1 cellular context compared by ENCODE assay signal in the genomic region with DNA sequence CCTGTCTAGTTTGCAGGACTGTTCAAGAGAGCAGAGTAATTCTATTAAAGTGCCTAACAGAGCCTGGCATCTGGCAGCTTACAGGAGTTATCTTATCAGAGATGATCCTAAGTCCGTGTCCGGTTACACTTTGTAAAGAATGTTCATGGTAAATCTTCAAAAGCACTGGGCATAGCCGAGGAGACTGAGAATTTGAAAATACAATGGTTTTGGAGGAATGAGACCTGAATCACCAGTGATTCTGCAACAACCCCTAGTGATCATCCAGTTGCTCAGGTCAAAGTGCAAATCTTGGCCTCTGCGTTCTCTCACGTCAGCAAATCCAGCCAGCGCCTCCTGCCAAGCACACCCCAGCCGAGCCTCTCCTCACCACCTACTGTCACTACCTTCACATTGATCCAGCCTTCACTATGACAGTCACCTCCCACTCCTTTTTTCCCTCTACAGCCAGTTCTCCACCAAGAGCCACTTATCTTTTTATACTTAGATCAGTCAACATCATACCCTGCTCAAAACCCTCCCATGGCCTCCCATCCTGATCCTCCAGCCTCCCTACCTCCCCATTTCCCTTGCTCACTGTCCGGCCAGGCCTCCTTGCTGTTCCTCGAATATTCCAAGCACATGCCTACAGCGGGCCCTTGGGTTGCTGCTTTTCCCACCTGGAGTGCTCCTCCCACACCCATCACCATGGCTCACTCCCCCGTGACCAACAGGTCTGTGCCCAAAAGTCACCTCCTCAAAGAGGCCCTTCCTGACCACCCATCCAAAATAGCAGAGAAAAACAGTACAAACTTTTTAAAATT.
A peak's percentile ranks its signal among the peaks of the same experiment; 100 is the strongest.
TF ChIP-seq lines count a peak whose summit lies in the region.

No MANE protein-coding gene starts in this region.

TF ChIP-seq in HepG2, 621 proteins besides CTCF, POLR2A, EP300 and RAD21 (continues in another document):
- TF ChIP-seq ZNF629 (CRISPR knock-in tag; conservative IDR thresholded peaks at IDR 0.05) (0 out of 2 replicates have a peak, but pooled peaks have one; percentile 7), ZNF788 (CRISPR knock-in tag; IDR thresholded peaks at IDR 0.05; ENCODE audit: borderline replicate concordance) (peak; percentile 67; the same call in 1 of the 2 replicates), ZSCAN21 (CRISPR knock-in tag; IDR thresholded peaks at IDR 0.05; ENCODE audit: borderline replicate concordance) (no peak), ZNF292 (CRISPR knock-in tag; IDR thresholded peaks at IDR 0.05; ENCODE audit: borderline replicate concordance, low read depth) (peak; percentile 65; the same call in 1 of the 2 replicates), ZNF574 (CRISPR knock-in tag; IDR thresholded peaks at IDR 0.05) (peak; percentile 81), ZBTB49 (CRISPR knock-in tag; IDR thresholded peaks at IDR 0.05; ENCODE audit: borderline replicate concordance) (no peak; the same call in 1 of the 2 replicates), IRX3 (CRISPR knock-in tag; IDR thresholded peaks at IDR 0.05; ENCODE audit: borderline replicate concordance, low read depth) (no peak), ZFP90 (CRISPR knock-in tag; IDR thresholded peaks at IDR 0.05; ENCODE audit: borderline replicate concordance) (0 out of 2 replicates have a peak, but pooled peaks have one; percentile 16), CEBPB (IDR thresholded peaks at IDR 0.05; ENCODE audit: borderline replicate concordance, low read depth, low read length) (peak; percentile 87; the same call in 1 of the 2 replicates), IKZF4 (CRISPR knock-in tag; IDR thresholded peaks at IDR 0.05; ENCODE audit: borderline replicate concordance, low read depth, not compliant biosample characterization) (no peak), GFI1 (CRISPR knock-in tag; IDR thresholded peaks at IDR 0.05; ENCODE audit: borderline replicate concordance) (peak; percentile 84; the same call in 1 of the 2 replicates), ZHX2 (IDR thresholded peaks at IDR 0.05; ENCODE audit: low read depth) (peak; percentile 75; the same call in 1 of the 2 replicates), ZHX2 (CRISPR knock-in tag; IDR thresholded peaks at IDR 0.05; ENCODE audit: borderline replicate concordance) (no peak), ZNF552 (CRISPR knock-in tag; IDR thresholded peaks at IDR 0.05; ENCODE audit: borderline replicate concordance) (no peak), FOXA1 (IDR thresholded peaks at IDR 0.05) (no peak), FOXA1 (CRISPR knock-in tag; IDR thresholded peaks at IDR 0.05) (no peak), ZFP36L2 (CRISPR knock-in tag; IDR thresholded peaks at IDR 0.05) (no peak), AFF4 (CRISPR knock-in tag; IDR thresholded peaks at IDR 0.05) (no peak), HNF4G (IDR thresholded peaks at IDR 0.05; ENCODE audit: borderline replicate concordance, low read depth, low read length) (peak; percentile 88; the same call in 1 of the 2 replicates), HNF4G (CRISPR knock-in tag; IDR thresholded peaks at IDR 0.05; ENCODE audit: borderline replicate concordance, low read depth) (peak; percentile 85), ISX (CRISPR knock-in tag; conservative IDR thresholded peaks at IDR 0.05) (no peak), ATM (IDR thresholded peaks at IDR 0.05; ENCODE audit: borderline replicate concordance) (no peak), ZNF660 (CRISPR knock-in tag; IDR thresholded peaks at IDR 0.05; ENCODE audit: borderline replicate concordance, low read depth) (no peak), NPAS2 (CRISPR knock-in tag; IDR thresholded peaks at IDR 0.05; ENCODE audit: borderline replicate concordance) (no peak), ZNF280B (CRISPR knock-in tag; IDR thresholded peaks at IDR 0.05; ENCODE audit: borderline replicate concordance) (no peak), FOXK1 (CRISPR knock-in tag; IDR thresholded peaks at IDR 0.05; ENCODE audit: borderline replicate concordance, low read depth) (peak; percentile 38; the same call in 1 of the 2 replicates), ZNF564 (CRISPR knock-in tag; IDR thresholded peaks at IDR 0.05) (no peak)
- TF ChIP-seq, protein P1, sequence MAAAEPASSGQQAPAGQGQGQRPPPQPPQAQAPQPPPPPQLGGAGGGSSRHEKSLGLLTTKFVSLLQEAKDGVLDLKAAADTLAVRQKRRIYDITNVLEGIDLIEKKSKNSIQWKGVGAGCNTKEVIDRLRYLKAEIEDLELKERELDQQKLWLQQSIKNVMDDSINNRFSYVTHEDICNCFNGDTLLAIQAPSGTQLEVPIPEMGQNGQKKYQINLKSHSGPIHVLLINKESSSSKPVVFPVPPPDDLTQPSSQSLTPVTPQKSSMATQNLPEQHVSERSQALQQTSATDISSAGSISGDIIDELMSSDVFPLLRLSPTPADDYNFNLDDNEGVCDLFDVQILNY (CRISPR knock-in tag; conservative IDR thresholded peaks at IDR 0.05) = no peak
- TF ChIP-seq, protein P2, sequence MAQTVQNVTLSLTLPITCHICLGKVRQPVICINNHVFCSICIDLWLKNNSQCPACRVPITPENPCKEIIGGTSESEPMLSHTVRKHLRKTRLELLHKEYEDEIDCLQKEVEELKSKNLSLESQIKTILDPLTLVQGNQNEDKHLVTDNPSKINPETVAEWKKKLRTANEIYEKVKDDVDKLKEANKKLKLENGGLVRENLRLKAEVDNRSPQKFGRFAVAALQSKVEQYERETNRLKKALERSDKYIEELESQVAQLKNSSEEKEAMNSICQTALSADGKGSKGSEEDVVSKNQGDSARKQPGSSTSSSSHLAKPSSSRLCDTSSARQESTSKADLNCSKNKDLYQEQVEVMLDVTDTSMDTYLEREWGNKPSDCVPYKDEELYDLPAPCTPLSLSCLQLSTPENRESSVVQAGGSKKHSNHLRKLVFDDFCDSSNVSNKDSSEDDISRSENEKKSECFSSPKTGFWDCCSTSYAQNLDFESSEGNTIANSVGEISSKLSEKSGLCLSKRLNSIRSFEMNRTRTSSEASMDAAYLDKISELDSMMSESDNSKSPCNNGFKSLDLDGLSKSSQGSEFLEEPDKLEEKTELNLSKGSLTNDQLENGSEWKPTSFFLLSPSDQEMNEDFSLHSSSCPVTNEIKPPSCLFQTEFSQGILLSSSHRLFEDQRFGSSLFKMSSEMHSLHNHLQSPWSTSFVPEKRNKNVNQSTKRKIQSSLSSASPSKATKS (CRISPR knock-in tag; IDR thresholded peaks at IDR 0.05) = no peak
